In the genomic region with DNA sequence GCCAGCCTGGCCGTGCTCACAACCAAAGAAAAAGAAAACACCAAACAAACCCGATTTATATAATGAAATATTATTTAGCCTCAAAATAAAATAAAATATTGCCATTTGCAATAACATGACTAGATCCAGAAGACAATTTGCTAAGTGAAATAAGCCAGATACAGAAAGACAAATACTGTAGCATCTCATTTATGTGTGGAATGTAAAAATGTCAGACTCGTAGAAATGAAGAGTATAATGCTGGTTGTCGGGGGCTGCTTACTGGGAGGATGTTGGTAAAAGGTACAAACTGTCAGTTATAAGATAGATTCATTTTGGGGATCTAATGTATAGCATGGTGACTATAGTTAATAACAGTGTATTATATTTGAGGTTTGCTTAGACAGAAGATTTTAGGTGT, we compare ENCODE assay signal across 31 cellular contexts.
DNase-seq lines count a peak whose midpoint lies in the region; ATAC-seq and TF ChIP-seq lines count a peak whose summit lies in the region.
"Had no signal": no experiment of that assay in that cellular context is flagged by ENCODE, and none has a peak within 500 bp of the region (broad histone marks: within the 10 kb centered on the region; RNA-seq: fewer than 3 reads in every experiment).

No MANE protein-coding gene starts in this region.

- no peaks in the 10 kb centered on the region for H3K27me3 ChIP-seq in SK-N-SH (ENCODE audit: insufficient read depth)
- H3K27me3 ChIP-seq: BE2C; BLaER1; BLaER1 treated with 17β-estradiol and CSF1 and Interleukin-3, amounts not matched to agents 10 nM and 100 nM had no signal

- no peaks in the 10 kb centered on the region for H3K4me1 ChIP-seq in SK-N-SH (ENCODE audit: control insufficient read depth in 1 of 2, insufficient read depth in 2 of 2, low read depth in 1 of 2, low read length in 1 of 2)
- H3K4me1 ChIP-seq: A549; BE2C; BLaER1; BLaER1 treated with 17β-estradiol and CSF1 and Interleukin-3, amounts not matched to agents 10 nM and 100 nM; Caco-2 had no signal

- H3K9ac ChIP-seq in SK-N-SH, result no peak overlapping the region
- H3K9ac ChIP-seq: BLaER1; BLaER1 treated with 17β-estradiol and CSF1 and Interleukin-3, amounts not matched to agents 10 nM and 100 nM had no signal

- H3K9me3 Mint-ChIP-seq in activated T-helper 1 cell treated with anti-CD3 and anti-CD28 coated beads, Interleukin-12 subunit alpha, Interleukin-12 subunit beta, Interleukin-2, Interleukin-4 antibody, amounts not matched to agents 30 ng/mL and 10 ng/mL and 1 ng/mL, durations not matched to agents 14 hours and 24 hours and 36 hours, result peaks cover 4% of the 10 kb centered on the region

- H3K36me3 Mint-ChIP-seq in activated T-helper 1 cell treated with anti-CD3 and anti-CD28 coated beads, Interleukin-12 subunit alpha, Interleukin-12 subunit beta, Interleukin-2, Interleukin-4 antibody, amounts not matched to agents 30 ng/mL and 10 ng/mL and 1 ng/mL, durations not matched to agents 14 hours and 24 hours and 36 hours (ENCODE audit: low read depth), result no peaks in the 10 kb centered on the region
- H3K36me3 Mint-ChIP-seq: CD14-positive monocyte; CD4-positive, CD25-positive, alpha-beta regulatory T cell; CD8-positive, alpha-beta T cell had no signal

- TF ChIP-seq EP300 in SK-N-SH (IDR thresholded peaks at IDR 0.05; ENCODE audit: borderline replicate concordance in 1 of 2, low read depth in 1 of 2, low read length in 1 of 2), result no peak

- no peak overlapping the region for H3K4me3 Mint-ChIP-seq in activated T-helper 1 cell treated with anti-CD3 and anti-CD28 coated beads, Interleukin-12 subunit alpha, Interleukin-12 subunit beta, Interleukin-2, Interleukin-4 antibody, amounts not matched to agents 30 ng/mL and 10 ng/mL and 1 ng/mL, durations not matched to agents 14 hours and 24 hours and 36 hours
- H3K4me3 Mint-ChIP-seq: B cell; CD14-positive monocyte; CD4-positive, alpha-beta memory T cell; CD4-positive, alpha-beta T cell; CD4-positive, CD25-positive, alpha-beta regulatory T cell; CD8-positive, alpha-beta memory T cell; CD8-positive, alpha-beta T cell had no signal

- H3K9me3 ChIP-seq in SK-N-SH, result 0 out of 2 replicates have a peak, but pooled peaks cover 7% of the 10 kb centered on the region
- H3K9me3 ChIP-seq: BE2C, Caco-2 had no signal

- TF ChIP-seq RAD21 in SK-N-SH (IDR thresholded peaks at IDR 0.05; ENCODE audit: low read length), result no peak

- CTCF ChIA-PET in SK-N-SH (lab: Yijun Ruan, JAX), result interaction anchor here (2.3 kb wide), 1 partner anchor 27 kb away, joined by 5 read pairs; no protein-coding TSS in a partner anchor

- peak; percentile 70 for ATAC-seq in SK-N-SH treated with all-trans-retinoic acid at 6 μM for 48 hours
- ATAC-seq: A549; CD8-positive, alpha-beta T cell had no signal

- 13% methylated on average over 4 of the region's 4 CpGs for WGBS in SK-N-SH (ENCODE audit: low lambda C conversion rate)

- intact Hi-C loops in activated T-helper 1 cell treated with anti-CD3 and anti-CD28 coated beads, Interleukin-12 subunit alpha, Interleukin-12 subunit beta, Interleukin-2, Interleukin-4 antibody, amounts not matched to agents 30 ng/mL and 10 ng/mL and 1 ng/mL, durations not matched to agents 14 hours and 24 hours and 36 hours (cut with micrococcal nuclease), result no loop called here

- H3K36me3 ChIP-seq in SK-N-SH (replicated peaks in 1 of 2; ENCODE audit: control insufficient read depth in 1 of 2, insufficient read depth in 2 of 2, low read length in 1 of 2), result no peaks in the 10 kb centered on the region
- H3K36me3 ChIP-seq: BE2C; BLaER1; BLaER1 treated with 17β-estradiol and CSF1 and Interleukin-3, amounts not matched to agents 10 nM and 100 nM had no signal

- no peak for TF ChIP-seq CTCF in SK-N-SH (IDR thresholded peaks at IDR 0.05)

- no peak overlapping the region for H3K27ac Mint-ChIP-seq in activated T-helper 1 cell treated with anti-CD3 and anti-CD28 coated beads, Interleukin-12 subunit alpha, Interleukin-12 subunit beta, Interleukin-2, Interleukin-4 antibody, amounts not matched to agents 30 ng/mL and 10 ng/mL and 1 ng/mL, durations not matched to agents 14 hours and 24 hours and 36 hours
- H3K27ac Mint-ChIP-seq: B cell; CD14-positive monocyte; CD4-positive, alpha-beta memory T cell; CD4-positive, alpha-beta T cell; CD4-positive, CD25-positive, alpha-beta regulatory T cell; CD8-positive, alpha-beta memory T cell; CD8-positive, alpha-beta T cell had no signal

- H3K4me3 ChIP-seq in SK-N-SH (ENCODE audit: low read depth in 2 of 2, low read length in 1 of 2), result no peak overlapping the region
- H3K4me3 ChIP-seq: A549; BLaER1; BLaER1 treated with 17β-estradiol and CSF1 and Interleukin-3, amounts not matched to agents 10 nM and 100 nM had no signal

- no peaks in the 10 kb centered on the region for H3F3A ChIP-seq in SK-N-SH (replicated peaks; ENCODE audit: insufficient read depth)

- no peaks in the 10 kb centered on the region; the same call in 1 of the 2 replicates for H3K9me2 ChIP-seq in SK-N-SH

- H3K4me1 Mint-ChIP-seq in activated T-helper 1 cell treated with anti-CD3 and anti-CD28 coated beads, Interleukin-12 subunit alpha, Interleukin-12 subunit beta, Interleukin-2, Interleukin-4 antibody, amounts not matched to agents 30 ng/mL and 10 ng/mL and 1 ng/mL, durations not matched to agents 14 hours and 24 hours and 36 hours (ENCODE audit: low read depth), result no peaks in the 10 kb centered on the region
- H3K4me1 Mint-ChIP-seq: B cell; CD14-positive monocyte; CD4-positive, alpha-beta memory T cell; CD8-positive, alpha-beta memory T cell had no signal

- H3K79me2 ChIP-seq in SK-N-SH (ENCODE audit: insufficient read depth), result no peaks in the 10 kb centered on the region

- no peaks in the 10 kb centered on the region for H3K27me3 Mint-ChIP-seq in activated T-helper 1 cell treated with anti-CD3 and anti-CD28 coated beads, Interleukin-12 subunit alpha, Interleukin-12 subunit beta, Interleukin-2, Interleukin-4 antibody, amounts not matched to agents 30 ng/mL and 10 ng/mL and 1 ng/mL, durations not matched to agents 14 hours and 24 hours and 36 hours (ENCODE audit: insufficient read depth)
- H3K27me3 Mint-ChIP-seq: B cell had no signal

- no peak overlapping the region for H3K4me2 ChIP-seq in SK-N-SH
- H3K4me2 ChIP-seq: A549; BLaER1; BLaER1 treated with 17β-estradiol and CSF1 and Interleukin-3, amounts not matched to agents 10 nM and 100 nM had no signal

- DNase-seq in SK-N-SH (no peak), anterior cingulate cortex (lab: John Stamatoyannopoulos, UW) (no peak)
- DNase-seq in activated T-helper 1 cell treated with anti-CD3 and anti-CD28 coated beads, Interleukin-12 subunit alpha, Interleukin-12 subunit beta, Interleukin-2, Interleukin-4 antibody, amounts not matched to agents 30 ng/mL and 10 ng/mL and 1 ng/mL, durations not matched to agents 14 hours and 24 hours and 36 hours (ENCODE audit: low spot score), result no peak
- DNase-seq: 8988T; ACHN; AML-193; BE2C; C1 segment of cervical spinal cord; Caco-2; Calu3; CD4-positive, alpha-beta memory T cell; CD4-positive, alpha-beta T cell; CD4-positive, CD25-positive, alpha-beta regulatory T cell; CD8-positive, alpha-beta memory T cell; CD8-positive, alpha-beta T cell; COR-L47; DMS 273 treated with DMSO at 0.1 percent for 48 hours; DMS153; DMS53; DMS79; DMS79 treated with DMSO at 0.1 percent for 48 hours; DND-41; EL had no signal

- POLR2A ChIA-PET in SK-N-SH (lab: Yijun Ruan, JAX), result no interaction called here

- no peak overlapping the region for H3K27ac ChIP-seq in SK-N-SH (ENCODE audit: low read depth in 2 of 2, low read length in 1 of 2)
- H3K27ac ChIP-seq: 22Rv1; A549; BLaER1; BLaER1 treated with 17β-estradiol and CSF1 and Interleukin-3, amounts not matched to agents 10 nM and 100 nM; C4-2B had no signal

- H4K20me1 ChIP-seq in SK-N-SH (ENCODE audit: insufficient read depth), result no peaks in the 10 kb centered on the region
- H4K20me1 ChIP-seq: BLaER1; BLaER1 treated with 17β-estradiol and CSF1 and Interleukin-3, amounts not matched to agents 10 nM and 100 nM had no signal

- H2AFZ ChIP-seq in SK-N-SH (ENCODE audit: low read depth), result no peak overlapping the region

TF ChIP-seq in SK-N-SH, 30 proteins besides CTCF, POLR2A, EP300 and RAD21 (continues in another document):
- TF ChIP-seq, protein P1, sequence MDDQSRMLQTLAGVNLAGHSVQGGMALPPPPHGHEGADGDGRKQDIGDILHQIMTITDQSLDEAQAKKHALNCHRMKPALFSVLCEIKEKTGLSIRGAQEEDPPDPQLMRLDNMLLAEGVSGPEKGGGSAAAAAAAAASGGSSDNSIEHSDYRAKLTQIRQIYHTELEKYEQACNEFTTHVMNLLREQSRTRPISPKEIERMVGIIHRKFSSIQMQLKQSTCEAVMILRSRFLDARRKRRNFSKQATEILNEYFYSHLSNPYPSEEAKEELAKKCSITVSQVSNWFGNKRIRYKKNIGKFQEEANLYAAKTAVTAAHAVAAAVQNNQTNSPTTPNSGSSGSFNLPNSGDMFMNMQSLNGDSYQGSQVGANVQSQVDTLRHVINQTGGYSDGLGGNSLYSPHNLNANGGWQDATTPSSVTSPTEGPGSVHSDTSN (IDR thresholded peaks at IDR 0.05), result peak; percentile 30; the same call in 1 of the 2 replicates
- TF ChIP-seq RFX5 (IDR thresholded peaks at IDR 0.05; ENCODE audit: low read length), result no peak
- TF ChIP-seq RCOR1 (IDR thresholded peaks at IDR 0.05; ENCODE audit: low read length), result no peak
- TF ChIP-seq TAF1 (IDR thresholded peaks at IDR 0.05; ENCODE audit: borderline replicate concordance, low read depth, low read length), result no peak
- no peak for TF ChIP-seq CHD2 (IDR thresholded peaks at IDR 0.05; ENCODE audit: low read length, partially characterized antibody)
- TF ChIP-seq TCF12 (IDR thresholded peaks at IDR 0.05), result peak; percentile 62; the same call in 1 of the 2 replicates
- no peak for TF ChIP-seq FOXJ3 (CRISPR knock-in tag; IDR thresholded peaks at IDR 0.05)

TF ChIP-seq in SK-N-SH treated with all-trans-retinoic acid at 6 μM for 48 hours, 23 proteins besides CTCF, POLR2A, EP300 and RAD21:
- TF ChIP-seq PPARA (CRISPR knock-in tag; IDR thresholded peaks at IDR 0.05; ENCODE audit: borderline replicate concordance) (no peak), TOX (CRISPR knock-in tag; IDR thresholded peaks at IDR 0.05; ENCODE audit: borderline replicate concordance) (peak; percentile 35; the same call in 1 of the 2 replicates)
